1 cellular context compared by ENCODE assay signal in genomic region chr10:123398180-123398591, GRCh38.
A peak's percentile ranks its signal among the peaks of the same experiment; 100 is the strongest.
TF ChIP-seq lines count a peak whose summit lies in the region.

No MANE protein-coding gene starts in this region.

TF ChIP-seq in GM12878, 131 proteins besides CTCF, POLR2A, EP300 and RAD21 (continued from another document and continues in another):
- TF ChIP-seq MEF2B (IDR thresholded peaks at IDR 0.05; ENCODE audit: partially characterized antibody, poor library complexity, severe bottlenecking) (peak; percentile 96), ZBTB11 (CRISPR knock-in tag; IDR thresholded peaks at IDR 0.05) (no peak), CHD4 (IDR thresholded peaks at IDR 0.05) (no peak), ATF7 (IDR thresholded peaks at IDR 0.05; ENCODE audit: low read depth) (peak; percentile 93), STAT1 (conservative IDR thresholded peaks at IDR 0.05) (no peak), JUNB (IDR thresholded peaks at IDR 0.05) (peak; percentile 93), SP1 (IDR thresholded peaks at IDR 0.05; ENCODE audit: low read depth, low read length) (peak; percentile 73), HDAC6 (IDR thresholded peaks at IDR 0.05; ENCODE audit: unreplicated experiment) (no peak), PBX3 (IDR thresholded peaks at IDR 0.05; ENCODE audit: insufficient replicate concordance, low read depth, low read length) (no peak), ZNF217 (IDR thresholded peaks at IDR 0.05) (peak; percentile 65; the same call in 1 of the 2 replicates), REST (IDR thresholded peaks at IDR 0.05; ENCODE audit: low read depth, low read length) (0 out of 2 replicates have a peak, but pooled peaks have one; percentile 46), BCL11A (IDR thresholded peaks at IDR 0.05; ENCODE audit: low read depth, low read length) (peak; percentile 90), STAT3 (IDR thresholded peaks at IDR 0.05; ENCODE audit: low read depth, low read length) (peak; percentile 88), SREBF2 (IDR thresholded peaks at IDR 0.05; ENCODE audit: low read length) (no peak), ZSCAN29 (IDR thresholded peaks at IDR 0.05) (no peak), NR2F1 (conservative IDR thresholded peaks at IDR 0.05) (peak; percentile 86), ZNF592 (IDR thresholded peaks at IDR 0.05) (0 out of 2 replicates have a peak, but pooled peaks have one; percentile 29), POLR2AphosphoS2 (IDR thresholded peaks at IDR 0.05; ENCODE audit: low read depth, low read length) (no peak), SMAD5 (IDR thresholded peaks at IDR 0.05; ENCODE audit: low read depth) (peak; percentile 84), ATF2 (IDR thresholded peaks at IDR 0.05; ENCODE audit: low read length) (no peak), MEF2A (IDR thresholded peaks at IDR 0.05; ENCODE audit: insufficient read depth, low read depth, low read length) (peak; percentile 95), PAX5 (IDR thresholded peaks at IDR 0.05; ENCODE audit: borderline replicate concordance, low read depth, low read length) (peak; percentile 100), POLR2AphosphoS5 (IDR thresholded peaks at IDR 0.05; ENCODE audit: low read length) (peak; percentile 51; the same call in 1 of the 2 replicates), RB1 (IDR thresholded peaks at IDR 0.05; ENCODE audit: borderline replicate concordance) (no peak), POU2F2 (IDR thresholded peaks at IDR 0.05; ENCODE audit: borderline replicate concordance, low read depth, low read length) (peak; percentile 93; the same call in 2 of the 3 replicates), RUNX3 (IDR thresholded peaks at IDR 0.05; ENCODE audit: low read length) (no peak), ZZZ3 (IDR thresholded peaks at IDR 0.05; ENCODE audit: control insufficient read depth, insufficient read length, low read depth) (no peak), TCF3 (IDR thresholded peaks at IDR 0.05; ENCODE audit: borderline replicate concordance, insufficient read depth, low read depth, low read length) (peak; percentile 97), TBL1XR1 (IDR thresholded peaks at IDR 0.05; ENCODE audit: low read depth, low read length) (peak; percentile 97), RBBP5 (conservative IDR thresholded peaks at IDR 0.05) (no peak), FOXM1 (IDR thresholded peaks at IDR 0.05; ENCODE audit: low read depth, low read length) (no peak), RAD51 (IDR thresholded peaks at IDR 0.05) (peak; percentile 81), SKIL (IDR thresholded peaks at IDR 0.05; ENCODE audit: low read depth, poor library complexity, severe bottlenecking) (peak; percentile 96), YBX1 (IDR thresholded peaks at IDR 0.05) (no peak), ZNF274 (IDR thresholded peaks at IDR 0.05; ENCODE audit: insufficient read depth, insufficient read length) (no peak), NBN (IDR thresholded peaks at IDR 0.05) (peak; percentile 93), WRNIP1 (IDR thresholded peaks at IDR 0.05; ENCODE audit: borderline replicate concordance, low read depth, low read length) (no peak), IKZF1 (conservative IDR thresholded peaks at IDR 0.05) (peak; percentile 99), CEBPZ (IDR thresholded peaks at IDR 0.05; ENCODE audit: low read depth, low read length) (no peak), SIN3A (IDR thresholded peaks at IDR 0.05; ENCODE audit: low read depth, low read length) (no peak), ASH2L (IDR thresholded peaks at IDR 0.05; ENCODE audit: borderline replicate concordance, low read depth) (no peak; the same call in 1 of the 2 replicates)
